In genomic region chr1:204326891-204327290, GRCh38 we compare ENCODE assay signal across 26 cellular contexts. TPM values are rescaled to one million over a fixed set of nuclear protein-coding genes. Genes with fewer than 3 reads are reported as not detected.
A peak's percentile ranks its signal among the peaks of the same experiment; 100 is the strongest.
DNase-seq lines count a peak whose midpoint lies in the region; ATAC-seq and TF ChIP-seq lines count a peak whose summit lies in the region.
"Had no signal": no experiment of that assay in that cellular context is flagged by ENCODE, and none has a peak within 500 bp of the region (broad histone marks: within the 10 kb centered on the region; RNA-seq: fewer than 3 reads in every experiment).

No MANE protein-coding gene starts in this region.

- DNase-seq in cardiac muscle cell (ENCODE audit: low read depth in 1 of 2, low spot score in 1 of 2) = no peak
- no peak for DNase-seq in cardiac septum (ENCODE audit: low spot score)
- peak; percentile 43 for DNase-seq in epidermal melanocyte (ENCODE audit: insufficient read length, low spot score)
- DNase-seq in nephron progenitor cell = no peak
- no peak for DNase-seq in HUDEP-2 (lab: John Stamatoyannopoulos, UW; ENCODE audit: unreplicated experiment in 76 of 76)
- DNase-seq: activated CD4-positive, CD25-positive, alpha-beta regulatory T cell; activated effector memory CD4-positive, alpha-beta T cell treated with anti-CD3 and anti-CD28 coated beads, Interleukin-2, amount 50 U/mL, for 16 hours; activated T-cell treated with anti-CD3 and anti-CD28 coated beads, Interleukin-2, amount 50 U/mL, for 24 hours; central memory CD4-positive, alpha-beta T cell; DMS79; HCEC 1CT; naive thymus-derived CD8-positive, alpha-beta T cell; NK-92 treated with Interleukin-12 subunit alpha and Interleukin-12 subunit beta, amount 100 ng/mL, for 24 hours; retina; small intestine; stimulated activated naive CD4-positive, alpha-beta T cell treated with Interleukin-2 at 50 U/mL for 16 hours had no signal

- intact Hi-C loops in cardiac septum (cut with DNase I) = no loop called here

- H3K9me3 Mint-ChIP-seq in nephron progenitor cell = peaks cover 6% of the 10 kb centered on the region
- H3K9me3 Mint-ChIP-seq: activated T-cell treated with anti-CD3 and anti-CD28 coated beads, Interleukin-2, amount 50 U/mL, for 24 hours; naive thymus-derived CD8-positive, alpha-beta T cell; T-helper 1 cell treated with Interleukin-12 subunit alpha and Interleukin-12 subunit beta and Interleukin-4 antibody, amounts not matched to agents 30 μg/mL and 1 μg/mL, for 36 hours had no signal

- H3K9me3 ChIP-seq in cardiac muscle cell (ENCODE audit: low read depth) = no peaks in the 10 kb centered on the region
- H3K9me3 ChIP-seq: ascending aorta, thoracic aorta had no signal

- H3K27ac Mint-ChIP-seq in nephron progenitor cell = peak overlapping the region; percentile 48
- H3K27ac Mint-ChIP-seq: activated naive CD8-positive, alpha-beta T cell; activated T-cell treated with anti-CD3 and anti-CD28 coated beads, Interleukin-2, amount 50 U/mL, for 24 hours; IgD-negative memory B cell; naive thymus-derived CD8-positive, alpha-beta T cell; T-helper 1 cell treated with Interleukin-12 subunit alpha and Interleukin-12 subunit beta and Interleukin-4 antibody, amounts not matched to agents 30 μg/mL and 1 μg/mL, for 36 hours had no signal

- H3K36me3 ChIP-seq in cardiac muscle cell = no peaks in the 10 kb centered on the region
- H3K36me3 ChIP-seq: ascending aorta, thoracic aorta had no signal

- no peaks in the 10 kb centered on the region for H3K36me3 Mint-ChIP-seq in nephron progenitor cell (ENCODE audit: low read depth)
- H3K36me3 Mint-ChIP-seq: activated naive CD8-positive, alpha-beta T cell; naive thymus-derived CD8-positive, alpha-beta T cell had no signal

- no peaks in the 10 kb centered on the region for H3K27me3 ChIP-seq in cardiac muscle cell
- H3K27me3 ChIP-seq: ascending aorta had no signal

- H3K27me3 Mint-ChIP-seq in nephron progenitor cell (ENCODE audit: low read depth, poor library complexity) = peaks cover 44% of the 10 kb centered on the region
- H3K27me3 Mint-ChIP-seq: activated naive CD8-positive, alpha-beta T cell had no signal

- ATAC-seq in HG03039 (IDR thresholded peaks at IDR 0.05; ENCODE audit: unreplicated experiment) (no peak), GM18511 (IDR thresholded peaks at IDR 0.05; ENCODE audit: unreplicated experiment) (no peak), GM19023 (IDR thresholded peaks at IDR 0.05; ENCODE audit: unreplicated experiment) (no peak)
- ATAC-seq: naive thymus-derived CD8-positive, alpha-beta T cell; SK-N-SH treated with all-trans-retinoic acid at 6 μM for 48 hours had no signal

- peak overlapping the region; percentile 31 for H3K27ac ChIP-seq in cardiac muscle cell
- H3K27ac ChIP-seq: ascending aorta, PC-9, thoracic aorta had no signal

- H3K4me1 ChIP-seq in cardiac muscle cell (ENCODE audit: low read depth) = peaks cover 28% of the 10 kb centered on the region
- H3K4me1 ChIP-seq: ascending aorta had no signal

- no peak overlapping the region for H3K4me3 ChIP-seq in cardiac muscle cell
- H3K4me3 ChIP-seq: ascending aorta, PC-9, thoracic aorta had no signal

- no peak overlapping the region for H3K4me3 Mint-ChIP-seq in nephron progenitor cell
- H3K4me3 Mint-ChIP-seq: activated naive CD8-positive, alpha-beta T cell; activated T-cell treated with anti-CD3 and anti-CD28 coated beads, Interleukin-2, amount 50 U/mL, for 24 hours; naive thymus-derived CD8-positive, alpha-beta T cell; T-helper 1 cell treated with Interleukin-12 subunit alpha and Interleukin-12 subunit beta and Interleukin-4 antibody, amounts not matched to agents 30 μg/mL and 1 μg/mL, for 36 hours had no signal

- TF ChIP-seq CTCF in cardiac muscle cell (IDR thresholded peaks at IDR 0.05; ENCODE audit: low read depth, low read length) = no peak
- no peak for TF ChIP-seq CTCF in nephron progenitor cell (IDR thresholded peaks at IDR 0.05)

- H3K4me1 Mint-ChIP-seq in nephron progenitor cell = peaks cover 22% of the 10 kb centered on the region
- H3K4me1 Mint-ChIP-seq: naive thymus-derived CD8-positive, alpha-beta T cell had no signal

RNA-seq across cellular contexts. Expression of gene PLEKHA6, which starts 32.8 kb away (rescaled TPM):
- 44.1 and 71.7 TPM in 2 replicates for total RNA-seq in cardiac muscle cell
- 23.1 and 41.6 TPM in 2 replicates for polyA plus RNA-seq in cardiac muscle cell
- 27.9 TPM for total RNA-seq in cardiac septum
